ENCODE assay signal across 32 cellular contexts in the genomic region with DNA sequence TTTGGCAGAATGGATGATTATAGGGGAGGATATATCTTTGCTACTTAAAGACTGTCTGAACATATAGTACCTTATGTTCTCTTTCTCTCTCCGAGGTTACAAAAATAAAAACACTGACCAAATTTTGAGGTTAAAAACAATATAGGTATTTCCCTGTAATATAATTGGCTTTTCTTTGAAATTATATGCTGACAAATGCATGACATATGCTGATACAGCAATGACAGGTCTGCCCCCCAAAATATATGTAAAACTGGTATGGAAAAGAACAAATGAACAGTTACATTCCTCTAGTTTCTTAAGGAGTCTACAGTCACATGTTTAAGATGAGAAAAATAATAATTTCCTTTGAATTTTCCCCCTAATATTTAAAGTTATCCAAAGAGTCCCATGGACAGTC.
"Had no signal": no experiment of that assay in that cellular context is flagged by ENCODE, and none has a peak within 500 bp of the region (broad histone marks: within the 10 kb centered on the region; RNA-seq: fewer than 3 reads in every experiment).

No MANE protein-coding gene starts in this region.

- H3K27me3 Mint-ChIP-seq: naive thymus-derived CD8-positive, alpha-beta T cell; natural killer cell treated with Interleukin-12 subunit alpha and Interleukin-12 subunit beta and Interleukin-15 and Interleukin-18, amount 100 ng/mL, for 72 hours; progenitor cell of endocrine pancreas; stimulated activated memory B cell treated with anti-CD40 and anti-IgM and Interleukin-4, amounts not matched to agents 10 μg/mL and 1 μg/mL and 100 μg/mL, for 72 hours; stimulated activated naive CD8-positive, alpha-beta T cell treated with anti-CD3 and anti-CD28 coated beads, Interleukin-15, amount 100 ng/mL, for 72 hours had no signal

- H3K4me3 ChIP-seq: neural progenitor cell, ovary, psoas muscle, skin epidermis, smooth muscle cell, spleen, suprapubic skin, testis, tibial artery, transverse colon, upper lobe of right lung, uterus had no signal

- H3K9me3 Mint-ChIP-seq: nephron progenitor cell; neural progenitor cell; stimulated activated memory B cell treated with anti-CD40 and anti-IgM and Interleukin-4, amounts not matched to agents 10 μg/mL and 1 μg/mL and 100 μg/mL, for 72 hours; type B pancreatic cell had no signal

- H3K27me3 ChIP-seq: neural progenitor cell, ovary, spleen, suprapubic skin, testis, tibial artery, transverse colon, upper lobe of right lung, uterus had no signal

- H3K4me1 Mint-ChIP-seq: naive thymus-derived CD8-positive, alpha-beta T cell; neural progenitor cell; stimulated activated memory B cell treated with anti-CD40 and anti-IgM and Interleukin-4, amounts not matched to agents 10 μg/mL and 1 μg/mL and 100 μg/mL, for 72 hours; stimulated activated naive CD8-positive, alpha-beta T cell treated with anti-CD3 and anti-CD28 coated beads, Interleukin-15, amount 100 ng/mL, for 72 hours had no signal

- ATAC-seq: naive thymus-derived CD8-positive, alpha-beta T cell; natural killer cell treated with Interleukin-12 subunit alpha and Interleukin-12 subunit beta and Interleukin-15 and Interleukin-18, amount 100 ng/mL, for 72 hours; psoas muscle; right cardiac atrium; sciatic nerve; stimulated activated memory B cell treated with anti-CD40 and anti-IgM and Interleukin-4, amounts not matched to agents 10 μg/mL and 1 μg/mL and 100 μg/mL, for 72 hours; stimulated activated naive CD8-positive, alpha-beta T cell treated with anti-CD3 and anti-CD28 coated beads, Interleukin-15, amount 100 ng/mL, for 72 hours; stimulated activated naive CD8-positive, alpha-beta T cell treated with anti-CD3 and anti-CD28 coated beads, Interleukin-15, Interleukin-2, amounts not matched to agents 100 U/mL and 50 U/mL, for 24 hours; upper lobe of right lung had no signal

- H3K4me3 Mint-ChIP-seq: naive thymus-derived CD8-positive, alpha-beta T cell; natural killer cell treated with Interleukin-12 subunit alpha and Interleukin-12 subunit beta and Interleukin-15 and Interleukin-18, amount 100 ng/mL, for 72 hours; nephron progenitor cell; neural progenitor cell; stimulated activated memory B cell treated with anti-CD40 and anti-IgM and Interleukin-4, amounts not matched to agents 10 μg/mL and 1 μg/mL and 100 μg/mL, for 72 hours; stimulated activated naive CD8-positive, alpha-beta T cell treated with anti-CD3 and anti-CD28 coated beads, Interleukin-15, amount 100 ng/mL, for 72 hours; type B pancreatic cell had no signal

- DNase-seq: naive thymus-derived CD8-positive, alpha-beta T cell; nephron progenitor cell; occipital lobe; ovary; posterior cingulate gyrus; psoas muscle; right cardiac atrium; spleen; stimulated activated CD4-positive, alpha-beta T cell treated with anti-CD3 and anti-CD28 coated beads, Interleukin-12 subunit alpha, Interleukin-12 subunit beta, amount 100 ng/mL, for 4 hours; stimulated activated CD4-positive, alpha-beta T cell treated with anti-CD3 and anti-CD28 coated beads, Interleukin-1b, Interleukin-23, amount 100 ng/mL, for 48 hours; stimulated activated CD4-positive, alpha-beta T cell treated with anti-CD3 and anti-CD28 coated beads, Interleukin-4, amount 100 ng/mL, for 1 hour; stimulated activated CD4-positive, alpha-beta T cell treated with anti-CD3 and anti-CD28 coated beads, Interleukin-4, amount 100 ng/mL, for 4 hours; stimulated activated CD8-positive, alpha-beta memory T cell treated with anti-CD3 and anti-CD28 coated beads, Interleukin-4, amount 100 ng/mL, for 48 hours; stimulated activated naive CD4-positive, alpha-beta T cell; stimulated activated naive CD8-positive, alpha-beta T cell treated with anti-CD3 and anti-CD28 coated beads, Interleukin-15, amount 100 ng/mL, for 72 hours; stimulated activated naive CD8-positive, alpha-beta T cell treated with anti-CD3 and anti-CD28 coated beads, Interleukin-15, Interleukin-2, amounts not matched to agents 100 U/mL and 50 U/mL, for 24 hours; substantia nigra; testis; tibial artery; transverse colon; upper lobe of right lung; uterus had no signal

- H3K4me2 ChIP-seq: neural progenitor cell, smooth muscle cell had no signal

- H2AFZ ChIP-seq: neural progenitor cell, parathyroid adenoma had no signal

- H3K4me1 ChIP-seq: neural progenitor cell, parathyroid adenoma, psoas muscle, spleen, suprapubic skin, testis, transverse colon, upper lobe of right lung, uterus had no signal

- H3K9ac ChIP-seq: neural progenitor cell, parathyroid adenoma had no signal

- H3K27ac Mint-ChIP-seq: naive thymus-derived CD8-positive, alpha-beta T cell; natural killer cell treated with Interleukin-12 subunit alpha and Interleukin-12 subunit beta and Interleukin-15 and Interleukin-18, amount 100 ng/mL, for 72 hours; nephron progenitor cell; neural progenitor cell; stimulated activated memory B cell treated with anti-CD40 and anti-IgM and Interleukin-4, amounts not matched to agents 10 μg/mL and 1 μg/mL and 100 μg/mL, for 72 hours; stimulated activated naive CD8-positive, alpha-beta T cell treated with anti-CD3 and anti-CD28 coated beads, Interleukin-15, amount 100 ng/mL, for 72 hours; type B pancreatic cell had no signal

- H3K9me3 ChIP-seq: ovary, psoas muscle, suprapubic skin, testis, tibial artery, transverse colon, upper lobe of right lung, uterus had no signal

- H3K79me2 ChIP-seq: parathyroid adenoma had no signal

- H3K27ac ChIP-seq: neural progenitor cell, ovary, parathyroid adenoma, psoas muscle, skin epidermis, spleen, suprapubic skin, testis, tibial artery, transverse colon, upper lobe of right lung, uterus had no signal

- H3K36me3 ChIP-seq: ovary, transverse colon, upper lobe of right lung, uterus had no signal

- H3K36me3 Mint-ChIP-seq: naive thymus-derived CD8-positive, alpha-beta T cell; natural killer cell treated with Interleukin-12 subunit alpha and Interleukin-12 subunit beta and Interleukin-15 and Interleukin-18, amount 100 ng/mL, for 72 hours; stimulated activated memory B cell treated with anti-CD40 and anti-IgM and Interleukin-4, amounts not matched to agents 10 μg/mL and 1 μg/mL and 100 μg/mL, for 72 hours had no signal
